8 cellular contexts compared by ENCODE assay signal in genomic region chr1:207336559-207337467, GRCh38. TPM values are rescaled to one million over a fixed set of nuclear protein-coding genes. Genes with fewer than 3 reads are reported as not detected.
DNase-seq lines count a peak whose midpoint lies in the region; ATAC-seq and TF ChIP-seq lines count a peak whose summit lies in the region.

No MANE protein-coding gene starts in this region.

- intact Hi-C loops in thyroid gland (cut with DNase I): no loop called here
- intact Hi-C loops in left colon (cut with DNase I, micrococcal nuclease): no loop called here

- no peak overlapping the region for H3K4me3 ChIP-seq in thyroid gland (replicated peaks in 1 of 3)

- peak; percentile 75 for ATAC-seq in HG03039 (IDR thresholded peaks at IDR 0.05; ENCODE audit: unreplicated experiment)
- ATAC-seq in left colon: no peak

- H3K27ac ChIP-seq in thyroid gland: peak overlapping the region; percentile 26 to 69 (median 55)

- no peak for TF ChIP-seq POLR2A in thyroid gland (IDR thresholded peaks at IDR 0.05)

- no peaks in the 10 kb centered on the region for H3K36me3 ChIP-seq in thyroid gland

- H3K9me3 ChIP-seq in thyroid gland: no peaks in the 10 kb centered on the region

- peak; percentile 62 for DNase-seq in stimulated activated CD4-positive, alpha-beta T cell treated with anti-CD3 and anti-CD28 coated beads, Interleukin-15, amount 100 ng/mL, for 24 hours
- DNase-seq in stimulated activated CD4-positive, alpha-beta T cell treated with anti-CD3 and anti-CD28 coated beads, Interleukin-4, amount 100 ng/mL, for 4 hours: no peak
- DNase-seq in RKO (ENCODE audit: low spot score): peak; percentile 38
- DNase-seq in fibroblast of gingiva (ENCODE audit: low read depth): peak; percentile 6
- peak in 1 of 2 donors; percentile 10 for DNase-seq in thyroid gland
- no peak for DNase-seq in left colon
- no peak for DNase-seq in Kasumi-1 (lab: John Stamatoyannopoulos, UW)

- H3K27me3 ChIP-seq in thyroid gland: no peaks in the 10 kb centered on the region

- 32 to 34% methylated on average over 3 of the region's 3 CpGs for WGBS in thyroid gland, 2 donors

- H3K4me1 ChIP-seq in thyroid gland: peaks cover 6 to 21% of the 10 kb centered on the region in 2 donors

- no peak for TF ChIP-seq CTCF in thyroid gland (IDR thresholded peaks at IDR 0.05)

RNA-seq across cellular contexts. Expression of gene CD55, which starts 15.3 kb away (rescaled TPM):
- 10 to 100 TPM; 29.7 to 61.9 (median 43.3) TPM for total RNA-seq in thyroid gland
- total RNA-seq in left colon: 10 to 100 TPM; 44.0 to 75.4 TPM

Comparison
In these comparisons a context has a peak if more than half of its experiments do, and no peak if none do; other contexts are left out.
1. DNase-seq: peak in stimulated activated CD4-positive, alpha-beta T cell treated with anti-CD3 and anti-CD28 coated beads, Interleukin-15, amount 100 ng/mL, for 24 hours (single experiment), RKO (single experiment) and fibroblast of gingiva (single experiment); none in stimulated activated CD4-positive, alpha-beta T cell treated with anti-CD3 and anti-CD28 coated beads, Interleukin-4, amount 100 ng/mL, for 4 hours (0 of 2), left colon (0 of 2) and Kasumi-1 (0 of 2).